In the genomic region with DNA sequence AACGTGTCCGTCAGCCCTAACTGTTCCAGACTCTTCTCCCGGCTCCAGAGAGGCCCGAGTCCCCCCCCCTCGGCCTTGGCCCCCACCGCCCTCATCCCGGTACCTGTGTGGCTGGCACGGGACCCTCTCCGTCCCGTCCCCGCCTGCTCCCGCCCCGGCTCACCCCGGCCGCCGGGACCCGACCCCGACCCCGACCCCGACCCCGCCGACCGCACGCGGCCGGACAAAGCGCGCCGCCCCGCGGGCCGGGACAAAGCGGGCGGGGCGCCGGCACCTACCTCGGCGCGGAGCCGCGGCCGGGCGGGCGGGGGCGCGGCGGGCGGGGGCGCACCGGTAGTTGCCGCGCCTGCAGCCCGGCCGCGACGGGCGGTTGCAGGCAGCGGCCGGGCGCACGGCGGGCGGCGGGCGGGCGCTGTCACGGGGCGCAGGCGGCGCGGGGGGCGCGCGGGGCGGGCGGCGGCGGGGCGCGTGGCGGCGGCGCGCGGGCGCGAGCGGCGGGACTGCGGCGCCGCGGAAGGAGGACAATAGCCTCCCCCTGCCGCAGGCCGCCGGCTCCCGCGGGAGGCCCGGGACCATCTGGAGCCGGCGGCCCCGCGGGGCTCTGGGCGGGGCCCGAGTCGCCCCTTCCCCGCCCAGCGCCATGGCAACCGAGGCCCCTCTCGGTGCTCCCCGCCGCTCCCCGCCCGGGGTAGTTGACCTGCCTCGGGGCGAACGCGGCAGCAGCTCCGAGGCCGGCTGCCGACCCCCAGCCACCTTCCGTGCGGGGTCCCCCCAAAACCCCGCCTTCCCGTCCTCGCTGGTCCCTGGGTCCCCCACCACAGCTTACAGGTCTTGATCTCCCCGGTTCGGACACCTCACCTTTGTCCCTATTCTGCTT, we compare ENCODE assay signal across 8 cellular contexts. TPM values are rescaled to one million over a fixed set of nuclear protein-coding genes. Genes with fewer than 3 reads are reported as not detected.
A peak's percentile ranks its signal among the peaks of the same experiment; 100 is the strongest.
DNase-seq lines count a peak whose midpoint lies in the region; ATAC-seq and TF ChIP-seq lines count a peak whose summit lies in the region.

No MANE protein-coding gene starts in this region.

- peaks cover 24% of the 10 kb centered on the region for H3K4me1 Mint-ChIP-seq in neural crest cell

- H3F3A ChIP-seq in OCI-LY1 (ENCODE audit: insufficient read depth, low read length): no peaks in the 10 kb centered on the region

- no peak overlapping the region for H3K27ac ChIP-seq in OCI-LY1 (ENCODE audit: low read depth, low read length, poor library complexity, severe bottlenecking)

- H3K27me3 ChIP-seq in OCI-LY1 (ENCODE audit: insufficient read depth, low read length) (no peaks in the 10 kb centered on the region), endocrine pancreas (ENCODE audit: control insufficient read depth, insufficient read depth, low read length) (no peaks in the 10 kb centered on the region)

- peaks cover 61% of the 10 kb centered on the region for H3K27me3 Mint-ChIP-seq in neural crest cell (ENCODE audit: low read depth)

- no peaks in the 10 kb centered on the region for H3K79me2 ChIP-seq in OCI-LY1 (ENCODE audit: insufficient read depth, low read length)

- H3K36me3 ChIP-seq in OCI-LY1 (ENCODE audit: insufficient read depth, low read length) (no peaks in the 10 kb centered on the region), endocrine pancreas (ENCODE audit: control insufficient read depth, insufficient read depth, low read length) (no peaks in the 10 kb centered on the region)

- H3K4me3 ChIP-seq in OCI-LY1 (ENCODE audit: low read depth, low read length, poor library complexity, severe bottlenecking) (peak overlapping the region; percentile 71), endocrine pancreas (ENCODE audit: control insufficient read depth, insufficient read depth, low read length) (no peak overlapping the region)

- no peaks in the 10 kb centered on the region for H4K20me1 ChIP-seq in OCI-LY1 (ENCODE audit: insufficient read depth, low read length)

- no peaks in the 10 kb centered on the region for H3K9me3 Mint-ChIP-seq in neural crest cell

- no peaks in the 10 kb centered on the region for H3K9me2 ChIP-seq in OCI-LY1 (ENCODE audit: low read depth, low read length)

- peak; percentile 26 to 33 for DNase-seq in NCI-H187 (lab: John Stamatoyannopoulos, UW)
- no peak for DNase-seq in NCI-H187 treated with DMSO at 0.1 percent for 48 hours (lab: John Stamatoyannopoulos, UW)
- DNase-seq in neural crest cell (ENCODE audit: low read depth, low spot score): peak; percentile 31
- no peak for DNase-seq in GM19240 (ENCODE audit: insufficient read length, low spot score)

- H3K9ac ChIP-seq in OCI-LY1 (ENCODE audit: low read length) (peak overlapping the region; percentile 67), endocrine pancreas (ENCODE audit: control insufficient read depth, insufficient read depth, low read length) (peak overlapping the region; percentile 81)

- H3K36me3 Mint-ChIP-seq in neural crest cell (ENCODE audit: low read depth): no peaks in the 10 kb centered on the region

- H3K4me2 ChIP-seq in OCI-LY1 (ENCODE audit: low read length): peak overlapping the region; percentile 76

- no peak for TF ChIP-seq CTCF in OCI-LY1 (IDR thresholded peaks at IDR 0.05; ENCODE audit: low read length)
- no peak for TF ChIP-seq CTCF in neural crest cell (conservative IDR thresholded peaks at IDR 0.05)

- ATAC-seq in HG03108 (IDR thresholded peaks at IDR 0.05; ENCODE audit: unreplicated experiment) (no peak), HG03457 (IDR thresholded peaks at IDR 0.05; ENCODE audit: unreplicated experiment) (no peak)

- H3K4me1 ChIP-seq in OCI-LY1 (ENCODE audit: insufficient read depth, low read length, severe bottlenecking) (peaks cover 26% of the 10 kb centered on the region), endocrine pancreas (ENCODE audit: control insufficient read depth, insufficient read depth, low read length) (no peaks in the 10 kb centered on the region)

- H2AFZ ChIP-seq in OCI-LY1 (ENCODE audit: low read length): no peak overlapping the region

- H3K4me3 Mint-ChIP-seq in neural crest cell: peak overlapping the region; percentile 92

- no peaks in the 10 kb centered on the region for H3K9me3 ChIP-seq in OCI-LY1 (ENCODE audit: low read length)
- H3K9me3 ChIP-seq in endocrine pancreas (ENCODE audit: control insufficient read depth, low read length): no peaks in the 10 kb centered on the region

- peak overlapping the region; percentile 89 for H3K27ac Mint-ChIP-seq in neural crest cell (ENCODE audit: unreplicated experiment)

RNA-seq across cellular contexts. Expression of a gene that starts 0.9 kb away (rescaled TPM):
- total RNA-seq in neural crest cell: 34.1 and 43.6 TPM in 2 replicates

RNA-seq across cellular contexts. Expression of a gene that starts 50.4 kb away (rescaled TPM):
- 57.0 and 61.9 TPM in 2 replicates for total RNA-seq in neural crest cell

Comparison
In these comparisons a context has a peak if more than half of its experiments do, and no peak if none do; other contexts are left out.
1. DNase-seq: peak in NCI-H187 (2 of 2) and neural crest cell (single experiment); none in NCI-H187 treated with DMSO at 0.1 percent for 48 hours (single experiment) and GM19240 (single experiment).